1 cellular context compared by ENCODE assay signal in the genomic region with DNA sequence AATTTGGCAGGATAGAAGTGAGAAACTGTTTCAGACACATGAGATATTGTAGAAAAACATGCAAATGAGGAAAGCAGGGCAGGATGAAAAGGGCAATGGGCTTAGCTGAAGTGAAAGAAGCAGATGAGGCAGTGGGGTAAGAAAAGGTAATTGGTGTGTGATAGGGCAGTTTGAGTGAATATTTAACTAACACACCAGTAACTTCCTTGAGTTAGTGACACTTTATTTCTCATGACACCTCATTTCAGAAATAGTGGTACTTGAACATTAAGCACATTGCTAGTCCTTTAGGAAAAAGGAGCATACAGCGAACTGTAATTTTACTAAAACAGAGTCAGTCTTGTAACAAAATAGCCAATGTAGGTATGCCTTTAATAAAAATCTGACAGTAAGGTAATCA.
TF ChIP-seq lines count a peak whose summit lies in the region.

No MANE protein-coding gene starts in this region.

TF ChIP-seq in GM12878, 131 proteins besides CTCF, POLR2A, EP300 and RAD21 (continued from another document):
- TF ChIP-seq HSF1 (IDR thresholded peaks at IDR 0.05; ENCODE audit: low read depth, low read length) (no peak), STAT1 (conservative IDR thresholded peaks at IDR 0.05) (no peak), CBX5 (IDR thresholded peaks at IDR 0.05; ENCODE audit: low read depth) (no peak), PAX8 (IDR thresholded peaks at IDR 0.05) (no peak)
- TF ChIP-seq, protein P1, sequence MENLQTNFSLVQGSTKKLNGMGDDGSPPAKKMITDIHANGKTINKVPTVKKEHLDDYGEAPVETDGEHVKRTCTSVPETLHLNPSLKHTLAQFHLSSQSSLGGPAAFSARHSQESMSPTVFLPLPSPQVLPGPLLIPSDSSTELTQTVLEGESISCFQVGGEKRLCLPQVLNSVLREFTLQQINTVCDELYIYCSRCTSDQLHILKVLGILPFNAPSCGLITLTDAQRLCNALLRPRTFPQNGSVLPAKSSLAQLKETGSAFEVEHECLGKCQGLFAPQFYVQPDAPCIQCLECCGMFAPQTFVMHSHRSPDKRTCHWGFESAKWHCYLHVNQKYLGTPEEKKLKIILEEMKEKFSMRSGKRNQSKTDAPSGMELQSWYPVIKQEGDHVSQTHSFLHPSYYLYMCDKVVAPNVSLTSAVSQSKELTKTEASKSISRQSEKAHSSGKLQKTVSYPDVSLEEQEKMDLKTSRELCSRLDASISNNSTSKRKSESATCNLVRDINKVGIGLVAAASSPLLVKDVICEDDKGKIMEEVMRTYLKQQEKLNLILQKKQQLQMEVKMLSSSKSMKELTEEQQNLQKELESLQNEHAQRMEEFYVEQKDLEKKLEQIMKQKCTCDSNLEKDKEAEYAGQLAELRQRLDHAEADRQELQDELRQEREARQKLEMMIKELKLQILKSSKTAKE (IDR thresholded peaks at IDR 0.05; ENCODE audit: low read depth, poor library complexity, severe bottlenecking): peak; percentile 57
- TF ChIP-seq, protein P2, sequence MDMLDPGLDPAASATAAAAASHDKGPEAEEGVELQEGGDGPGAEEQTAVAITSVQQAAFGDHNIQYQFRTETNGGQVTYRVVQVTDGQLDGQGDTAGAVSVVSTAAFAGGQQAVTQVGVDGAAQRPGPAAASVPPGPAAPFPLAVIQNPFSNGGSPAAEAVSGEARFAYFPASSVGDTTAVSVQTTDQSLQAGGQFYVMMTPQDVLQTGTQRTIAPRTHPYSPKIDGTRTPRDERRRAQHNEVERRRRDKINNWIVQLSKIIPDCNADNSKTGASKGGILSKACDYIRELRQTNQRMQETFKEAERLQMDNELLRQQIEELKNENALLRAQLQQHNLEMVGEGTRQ (IDR thresholded peaks at IDR 0.05; ENCODE audit: borderline replicate concordance, low read depth, low read length): no peak
- TF ChIP-seq, protein P3, sequence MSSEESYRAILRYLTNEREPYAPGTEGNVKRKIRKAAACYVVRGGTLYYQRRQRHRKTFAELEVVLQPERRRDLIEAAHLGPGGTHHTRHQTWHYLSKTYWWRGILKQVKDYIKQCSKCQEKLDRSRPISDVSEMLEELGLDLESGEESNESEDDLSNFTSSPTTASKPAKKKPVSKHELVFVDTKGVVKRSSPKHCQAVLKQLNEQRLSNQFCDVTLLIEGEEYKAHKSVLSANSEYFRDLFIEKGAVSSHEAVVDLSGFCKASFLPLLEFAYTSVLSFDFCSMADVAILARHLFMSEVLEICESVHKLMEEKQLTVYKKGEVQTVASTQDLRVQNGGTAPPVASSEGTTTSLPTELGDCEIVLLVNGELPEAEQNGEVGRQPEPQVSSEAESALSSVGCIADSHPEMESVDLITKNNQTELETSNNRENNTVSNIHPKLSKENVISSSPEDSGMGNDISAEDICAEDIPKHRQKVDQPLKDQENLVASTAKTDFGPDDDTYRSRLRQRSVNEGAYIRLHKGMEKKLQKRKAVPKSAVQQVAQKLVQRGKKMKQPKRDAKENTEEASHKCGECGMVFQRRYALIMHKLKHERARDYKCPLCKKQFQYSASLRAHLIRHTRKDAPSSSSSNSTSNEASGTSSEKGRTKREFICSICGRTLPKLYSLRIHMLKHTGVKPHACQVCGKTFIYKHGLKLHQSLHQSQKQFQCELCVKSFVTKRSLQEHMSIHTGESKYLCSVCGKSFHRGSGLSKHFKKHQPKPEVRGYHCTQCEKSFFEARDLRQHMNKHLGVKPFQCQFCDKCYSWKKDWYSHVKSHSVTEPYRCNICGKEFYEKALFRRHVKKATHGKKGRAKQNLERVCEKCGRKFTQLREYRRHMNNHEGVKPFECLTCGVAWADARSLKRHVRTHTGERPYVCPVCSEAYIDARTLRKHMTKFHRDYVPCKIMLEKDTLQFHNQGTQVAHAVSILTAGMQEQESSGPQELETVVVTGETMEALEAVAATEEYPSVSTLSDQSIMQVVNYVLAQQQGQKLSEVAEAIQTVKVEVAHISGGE (CRISPR knock-in tag; IDR thresholded peaks at IDR 0.05): no peak
TF ChIP-seq in GM12878: peak in this region for 16.
